6 cellular contexts compared by ENCODE assay signal in the genomic region with DNA sequence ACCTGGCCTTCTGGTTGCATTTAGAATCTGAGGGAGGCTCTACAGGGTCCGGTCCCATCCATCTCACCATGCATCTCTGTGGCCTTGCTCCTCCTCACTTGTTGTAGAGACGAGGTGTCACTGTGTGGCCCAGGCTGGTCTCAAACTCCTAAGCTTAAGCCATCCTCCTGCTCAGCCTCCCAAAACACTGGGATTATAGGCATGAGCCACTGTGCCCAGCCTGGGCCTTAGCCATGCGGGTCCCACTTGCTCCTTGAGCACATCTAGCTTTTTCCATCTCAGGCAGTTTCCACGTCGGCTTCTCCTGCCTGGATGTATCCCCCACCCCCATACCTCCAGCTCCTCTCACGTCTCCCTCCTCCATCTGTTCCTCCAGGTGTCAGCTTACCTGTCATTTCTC. TPM values are rescaled to one million over a fixed set of nuclear protein-coding genes. Genes with fewer than 3 reads are reported as not detected.
"Had no signal": no experiment of that assay in that cellular context is flagged by ENCODE, and none has a peak within 500 bp of the region (broad histone marks: within the 10 kb centered on the region; RNA-seq: fewer than 3 reads in every experiment).

No MANE protein-coding gene starts in this region.

- DNase-seq: GM23248, GOT3, H9, HCEC 1CT, IMR-90 had no signal

- H2AFZ ChIP-seq: GM23248 had no signal

- H3K9ac ChIP-seq: GM23248 had no signal

- H3K27ac ChIP-seq: GM23248 had no signal

- H3K4me3 ChIP-seq: GM23248 had no signal

RNA-seq across cellular contexts. Expression of a gene that starts 9.8 kb away (rescaled TPM):
- total RNA-seq: GM23248, H9, HT-29, IMR-90 had no signal
- polyA plus RNA-seq: GM23248, IMR-90 had no signal

RNA-seq across cellular contexts. Expression of a gene that starts 12.3 kb away (rescaled TPM):
- total RNA-seq: GM23248, H9, HT-29, IMR-90 had no signal
- polyA plus RNA-seq: GM23248, IMR-90 had no signal

RNA-seq across cellular contexts. Expression of a gene that starts 39.6 kb away (rescaled TPM):
- total RNA-seq: GM23248, H9, HT-29, IMR-90 had no signal
- polyA plus RNA-seq: GM23248, IMR-90 had no signal
